In genomic region chr16:72787130-72787518, GRCh38 we compare ENCODE assay signal across 8 cellular contexts.
DNase-seq lines count a peak whose midpoint lies in the region; TF ChIP-seq lines count a peak whose summit lies in the region.

No MANE protein-coding gene starts in this region.

- no peaks in the 10 kb centered on the region for H3K36me3 Mint-ChIP-seq in activated CD4-positive, alpha-beta T cell treated with anti-CD3 and anti-CD28 coated beads, Interleukin-2, amount 10 ng/mL, durations not matched to agents 24 days and 14 days (ENCODE audit: low read depth)
- no peaks in the 10 kb centered on the region for H3K36me3 Mint-ChIP-seq in activated T-helper 2 cell treated with anti-CD3 and anti-CD28 coated beads, Interferon-gamma antibody, Interleukin-2, Interleukin-4, amounts not matched to agents 10 μg/mL and 5 μg/mL and 100 μg/mL, durations not matched to agents 14 hours and 24 hours and 36 hours (ENCODE audit: low read depth)

- WGBS in testis, 2 donors, result 17 to 27% methylated on average over 23 to 24 of the region's 24 CpGs

- H3K36me3 ChIP-seq in iPS-18a (ENCODE audit: control insufficient read depth, low read depth, low read length), result no peaks in the 10 kb centered on the region
- no peaks in the 10 kb centered on the region for H3K36me3 ChIP-seq in testis (ENCODE audit: low read depth, missing control alignments)

- no peak overlapping the region for H3K9ac ChIP-seq in iPS-18a (ENCODE audit: low read length)

- peak overlapping the region; percentile 15 for H3K27ac Mint-ChIP-seq in activated CD4-positive, alpha-beta T cell treated with anti-CD3 and anti-CD28 coated beads, Interleukin-2, amount 10 ng/mL, durations not matched to agents 24 days and 14 days
- H3K27ac Mint-ChIP-seq in activated T-helper 2 cell treated with anti-CD3 and anti-CD28 coated beads, Interferon-gamma antibody, Interleukin-2, Interleukin-4, amounts not matched to agents 10 μg/mL and 5 μg/mL and 100 μg/mL, durations not matched to agents 14 hours and 24 hours and 36 hours, result peak overlapping the region; percentile 19

- H3K4me1 ChIP-seq in iPS-18a (ENCODE audit: control insufficient read depth, low read depth, low read length) (peaks cover 7% of the 10 kb centered on the region), testis (peaks cover 14% of the 10 kb centered on the region)

- intact Hi-C loops in activated CD4-positive, alpha-beta T cell treated with anti-CD3 and anti-CD28 coated beads, Interleukin-2, amount 10 ng/mL, durations not matched to agents 24 days and 14 days (cut with micrococcal nuclease), result loop anchor here (5.0 kb wide), 2 partner anchors 125 to 310 kb away; no protein-coding TSS in a partner anchor
- intact Hi-C loops in activated T-helper 2 cell treated with anti-CD3 and anti-CD28 coated beads, Interferon-gamma antibody, Interleukin-2, Interleukin-4, amounts not matched to agents 10 μg/mL and 5 μg/mL and 100 μg/mL, durations not matched to agents 14 hours and 24 hours and 36 hours (cut with micrococcal nuclease), result loop anchor here (1.0 kb wide), 1 partner anchor 122 kb away; no protein-coding TSS in a partner anchor
- intact Hi-C loops in testis (cut with DNase I; ENCODE audit: low total_unique reads), result no loop called here

- H3K4me3 Mint-ChIP-seq in activated CD4-positive, alpha-beta T cell treated with anti-CD3 and anti-CD28 coated beads, Interleukin-2, amount 10 ng/mL, durations not matched to agents 24 days and 14 days, result peak overlapping the region; percentile 80
- H3K4me3 Mint-ChIP-seq in activated T-helper 2 cell treated with anti-CD3 and anti-CD28 coated beads, Interferon-gamma antibody, Interleukin-2, Interleukin-4, amounts not matched to agents 10 μg/mL and 5 μg/mL and 100 μg/mL, durations not matched to agents 14 hours and 24 hours and 36 hours (ENCODE audit: low read depth), result peak overlapping the region; percentile 77

- H3K9me3 ChIP-seq in iPS-18a (ENCODE audit: control insufficient read depth, low read depth, low read length) (no peaks in the 10 kb centered on the region), testis (no peaks in the 10 kb centered on the region)

- no peak for TF ChIP-seq POLR2A in testis (IDR thresholded peaks at IDR 0.05)

- TF ChIP-seq CTCF in testis (IDR thresholded peaks at IDR 0.05), result no peak

- H3K4me3 ChIP-seq in iPS-18a (ENCODE audit: low read length) (peak overlapping the region; percentile 71), testis (peak overlapping the region; percentile 45 to 51)

- no peak for DNase-seq in activated CD4-positive, alpha-beta T cell treated with anti-CD3 and anti-CD28 coated beads, Interleukin-2, amount 10 ng/mL, durations not matched to agents 24 days and 14 days
- no peak for DNase-seq in activated CD4-positive, alpha-beta T cell treated with anti-CD3 and anti-CD28 coated beads for 1 hour
- no peak for DNase-seq in activated T-helper 2 cell treated with anti-CD3 and anti-CD28 coated beads, Interferon-gamma antibody, Interleukin-2, Interleukin-4, amounts not matched to agents 10 μg/mL and 5 μg/mL and 100 μg/mL, durations not matched to agents 14 hours and 24 hours and 36 hours (ENCODE audit: low spot score)
- DNase-seq in testis, result peak; percentile 32
- DNase-seq in effector CD8-positive, alpha-beta T cell (lab: John Stamatoyannopoulos, UW), result no peak
- DNase-seq in NCI-H748 treated with DMSO at 0.1 percent for 48 hours (lab: John Stamatoyannopoulos, UW), result no peak
- no peak for DNase-seq in SW480 (ENCODE audit: low spot score)

- no peaks in the 10 kb centered on the region for H3K9me3 Mint-ChIP-seq in activated CD4-positive, alpha-beta T cell treated with anti-CD3 and anti-CD28 coated beads, Interleukin-2, amount 10 ng/mL, durations not matched to agents 24 days and 14 days
- no peaks in the 10 kb centered on the region for H3K9me3 Mint-ChIP-seq in activated T-helper 2 cell treated with anti-CD3 and anti-CD28 coated beads, Interferon-gamma antibody, Interleukin-2, Interleukin-4, amounts not matched to agents 10 μg/mL and 5 μg/mL and 100 μg/mL, durations not matched to agents 14 hours and 24 hours and 36 hours

- peaks cover 36% of the 10 kb centered on the region for H3K27me3 Mint-ChIP-seq in activated CD4-positive, alpha-beta T cell treated with anti-CD3 and anti-CD28 coated beads, Interleukin-2, amount 10 ng/mL, durations not matched to agents 24 days and 14 days
- H3K27me3 Mint-ChIP-seq in activated T-helper 2 cell treated with anti-CD3 and anti-CD28 coated beads, Interferon-gamma antibody, Interleukin-2, Interleukin-4, amounts not matched to agents 10 μg/mL and 5 μg/mL and 100 μg/mL, durations not matched to agents 14 hours and 24 hours and 36 hours (ENCODE audit: low read depth), result peaks cover 24% of the 10 kb centered on the region

- peaks cover 18% of the 10 kb centered on the region for H3K4me1 Mint-ChIP-seq in activated CD4-positive, alpha-beta T cell treated with anti-CD3 and anti-CD28 coated beads, Interleukin-2, amount 10 ng/mL, durations not matched to agents 24 days and 14 days
- H3K4me1 Mint-ChIP-seq in activated T-helper 2 cell treated with anti-CD3 and anti-CD28 coated beads, Interferon-gamma antibody, Interleukin-2, Interleukin-4, amounts not matched to agents 10 μg/mL and 5 μg/mL and 100 μg/mL, durations not matched to agents 14 hours and 24 hours and 36 hours (ENCODE audit: low read depth), result peaks cover 26% of the 10 kb centered on the region

- no peak overlapping the region for H3K27ac ChIP-seq in iPS-18a (ENCODE audit: low read length)
- peak overlapping the region; percentile 53 to 81 for H3K27ac ChIP-seq in testis

- H3K27me3 ChIP-seq in iPS-18a (ENCODE audit: control insufficient read depth, insufficient read depth, low read length) (peaks cover 19% of the 10 kb centered on the region), testis (no peaks in the 10 kb centered on the region)
